In genomic region chr16:54059319-54059718, GRCh38 we compare ENCODE assay signal across 24 cellular contexts.
DNase-seq lines count a peak whose midpoint lies in the region; ATAC-seq and TF ChIP-seq lines count a peak whose summit lies in the region.
"Had no signal": no experiment of that assay in that cellular context is flagged by ENCODE, and none has a peak within 500 bp of the region (broad histone marks: within the 10 kb centered on the region; RNA-seq: fewer than 3 reads in every experiment).

No MANE protein-coding gene starts in this region.

- peaks cover 47% of the 10 kb centered on the region for H3K4me1 Mint-ChIP-seq in type B pancreatic cell (ENCODE audit: unreplicated experiment)
- H3K4me1 Mint-ChIP-seq: B cell, CD14-positive monocyte had no signal

- peak overlapping the region; percentile 1 for H3K27ac Mint-ChIP-seq in type B pancreatic cell
- H3K27ac Mint-ChIP-seq: B cell; CD14-positive monocyte; CD8-positive, alpha-beta memory T cell had no signal

- DNase-seq in NCI-H1105 treated with DMSO at 0.1 percent for 48 hours (lab: John Stamatoyannopoulos, UW) (peak; percentile 18), NCI-H1105 (lab: John Stamatoyannopoulos, UW) (no peak), NCI-H2227 (lab: John Stamatoyannopoulos, UW; ENCODE audit: unreplicated experiment) (peak; percentile 48), type B pancreatic cell (ENCODE audit: extremely low spot score, unreplicated experiment) (no peak), glomerular visceral epithelial cell (ENCODE audit: extremely low spot score) (no peak), NCI-H526 (lab: John Stamatoyannopoulos, UW) (no peak)
- DNase-seq: CD8-positive, alpha-beta memory T cell; DMS 273 treated with DMSO at 0.1 percent for 48 hours; DMS79 treated with DMSO at 0.1 percent for 48 hours; MG63; NCI-H1436 treated with DMSO at 0.1 percent for 48 hours; NCI-H2029; NCI-H226; NCI-H510A; NCI-H774; NK-92 treated with Interleukin-12 subunit alpha and Interleukin-12 subunit beta, amount 100 ng/mL, for 24 hours; PC-9 had no signal

- ATAC-seq in SK-N-SH treated with all-trans-retinoic acid at 6 μM for 48 hours = no peak
- ATAC-seq in GM21717 (IDR thresholded peaks at IDR 0.05; ENCODE audit: unreplicated experiment) = no peak
- ATAC-seq: HCT116, HepG2, Right ventricle myocardium inferior had no signal

- H3K4me3 Mint-ChIP-seq in type B pancreatic cell = no peak overlapping the region
- H3K4me3 Mint-ChIP-seq: B cell; CD14-positive monocyte; CD8-positive, alpha-beta memory T cell had no signal

- H3K9me3 Mint-ChIP-seq in type B pancreatic cell = no peaks in the 10 kb centered on the region
- H3K9me3 Mint-ChIP-seq: CD8-positive, alpha-beta memory T cell had no signal

- H3K36me3 Mint-ChIP-seq in type B pancreatic cell = peaks cover 8% of the 10 kb centered on the region

- H3K27me3 Mint-ChIP-seq in type B pancreatic cell = peaks cover 21% of the 10 kb centered on the region
- H3K27me3 Mint-ChIP-seq: B cell; CD8-positive, alpha-beta memory T cell had no signal

- no peak for TF ChIP-seq CTCF in type B pancreatic cell (conservative IDR thresholded peaks at IDR 0.05)

TF ChIP-seq in SK-N-SH treated with all-trans-retinoic acid at 6 μM for 48 hours, 23 proteins besides CTCF, POLR2A, EP300 and RAD21:
- no peak for TF ChIP-seq CSRNP3 (CRISPR knock-in tag; IDR thresholded peaks at IDR 0.05)
- no peak for TF ChIP-seq ZNF565 (CRISPR knock-in tag; conservative IDR thresholded peaks at IDR 0.05; ENCODE audit: low read depth)
- TF ChIP-seq ESRRG (CRISPR knock-in tag; IDR thresholded peaks at IDR 0.05) = no peak
- TF ChIP-seq ISL1 (CRISPR knock-in tag; IDR thresholded peaks at IDR 0.05) = peak; percentile 80
- TF ChIP-seq ZFP3 (CRISPR knock-in tag; IDR thresholded peaks at IDR 0.05) = peak; percentile 90
- no peak for TF ChIP-seq CSDC2 (CRISPR knock-in tag; IDR thresholded peaks at IDR 0.05)
- TF ChIP-seq POU6F1 (CRISPR knock-in tag; IDR thresholded peaks at IDR 0.05; ENCODE audit: borderline replicate concordance, low read depth) = no peak
- TF ChIP-seq ZNF70 (CRISPR knock-in tag; IDR thresholded peaks at IDR 0.05) = no peak
- no peak for TF ChIP-seq OSR1 (CRISPR knock-in tag; IDR thresholded peaks at IDR 0.05)
TF ChIP-seq in SK-N-SH treated with all-trans-retinoic acid at 6 μM for 48 hours: peak in this region for 2.

Comparison
In these comparisons a context has a peak if more than half of its experiments do, and no peak if none do; other contexts are left out.
1. DNase-seq: peak in NCI-H1105 treated with DMSO at 0.1 percent for 48 hours (single experiment) and NCI-H2227 (single experiment); none in NCI-H1105 (single experiment), type B pancreatic cell (single experiment), glomerular visceral epithelial cell (single experiment) and NCI-H526 (0 of 2).